Comparison of ENCODE assay signal across 1 cellular context in the genomic region with DNA sequence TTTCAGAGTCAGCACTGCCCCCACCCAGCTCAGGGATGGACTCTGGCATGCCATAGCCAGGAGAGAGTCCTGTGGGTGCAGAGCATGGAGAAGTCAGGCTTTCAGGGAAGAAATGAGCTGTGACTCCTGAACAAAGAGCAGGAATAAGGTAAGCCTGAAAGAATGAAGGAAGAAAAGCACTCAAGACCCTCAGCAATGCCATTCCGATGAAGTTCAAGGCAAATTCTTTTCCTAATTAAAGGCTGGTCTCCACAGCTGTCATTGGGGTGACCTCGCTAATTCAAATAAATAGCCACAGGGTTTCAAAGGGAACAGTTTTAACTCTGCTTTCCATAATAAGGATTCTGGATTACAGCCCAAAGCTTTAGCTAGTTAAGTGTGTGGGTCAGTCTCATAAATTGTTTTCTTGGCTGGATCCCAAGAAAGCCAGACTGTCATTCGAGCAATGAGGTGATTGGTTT.
TF ChIP-seq lines count a peak whose summit lies in the region.

No MANE protein-coding gene starts in this region.

TF ChIP-seq in IMR-90, 13 proteins besides CTCF, POLR2A, EP300 and RAD21:
- no peak for TF ChIP-seq SMC3 (IDR thresholded peaks at IDR 0.05; ENCODE audit: low read depth, low read length)
- TF ChIP-seq CHD1 (IDR thresholded peaks at IDR 0.05; ENCODE audit: low read depth, low read length), result no peak
- no peak for TF ChIP-seq BHLHE40 (IDR thresholded peaks at IDR 0.05; ENCODE audit: low read depth, low read length)
- no peak for TF ChIP-seq FOS (IDR thresholded peaks at IDR 0.05; ENCODE audit: low read depth, low read length)
- no peak for TF ChIP-seq RCOR1 (IDR thresholded peaks at IDR 0.05; ENCODE audit: insufficient replicate concordance, low read length)
- no peak for TF ChIP-seq RFX5 (IDR thresholded peaks at IDR 0.05; ENCODE audit: low read depth, low read length)
- TF ChIP-seq NFE2L2 (IDR thresholded peaks at IDR 0.05; ENCODE audit: low read depth, low read length), result no peak
- no peak for TF ChIP-seq MAFK (IDR thresholded peaks at IDR 0.05; ENCODE audit: low read depth, low read length)
- TF ChIP-seq USF2 (IDR thresholded peaks at IDR 0.05; ENCODE audit: low read depth, low read length), result no peak
- no peak for TF ChIP-seq MAZ (IDR thresholded peaks at IDR 0.05; ENCODE audit: borderline replicate concordance, low read depth, low read length)
- no peak for TF ChIP-seq MXI1 (IDR thresholded peaks at IDR 0.05; ENCODE audit: borderline replicate concordance, low read depth, low read length)
- TF ChIP-seq, protein P1, sequence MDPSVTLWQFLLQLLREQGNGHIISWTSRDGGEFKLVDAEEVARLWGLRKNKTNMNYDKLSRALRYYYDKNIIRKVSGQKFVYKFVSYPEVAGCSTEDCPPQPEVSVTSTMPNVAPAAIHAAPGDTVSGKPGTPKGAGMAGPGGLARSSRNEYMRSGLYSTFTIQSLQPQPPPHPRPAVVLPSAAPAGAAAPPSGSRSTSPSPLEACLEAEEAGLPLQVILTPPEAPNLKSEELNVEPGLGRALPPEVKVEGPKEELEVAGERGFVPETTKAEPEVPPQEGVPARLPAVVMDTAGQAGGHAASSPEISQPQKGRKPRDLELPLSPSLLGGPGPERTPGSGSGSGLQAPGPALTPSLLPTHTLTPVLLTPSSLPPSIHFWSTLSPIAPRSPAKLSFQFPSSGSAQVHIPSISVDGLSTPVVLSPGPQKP (IDR thresholded peaks at IDR 0.05; ENCODE audit: borderline replicate concordance, low read depth, low read length), result no peak
- TF ChIP-seq CEBPB (IDR thresholded peaks at IDR 0.05; ENCODE audit: low read depth, low read length), result no peak
